Comparison of ENCODE assay signal across 2 cellular contexts in the genomic region with DNA sequence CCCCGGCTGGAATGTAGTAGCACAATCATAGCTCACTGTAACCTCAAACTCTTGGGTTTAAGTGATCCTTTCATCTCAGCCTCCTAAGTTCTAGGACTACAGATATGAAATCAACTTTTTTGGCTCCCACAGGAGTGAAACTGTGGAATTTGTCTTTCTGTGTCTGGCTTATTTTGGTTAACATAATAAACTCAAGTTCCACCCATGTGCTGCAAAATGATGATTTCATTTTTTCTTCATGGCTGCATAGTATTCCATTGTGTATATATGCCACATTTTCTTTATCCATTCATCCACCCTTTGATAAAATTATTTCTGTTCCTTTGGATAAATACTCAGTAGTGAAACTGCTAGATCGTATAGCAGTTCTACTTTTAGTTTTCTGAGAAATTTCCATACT.
TF ChIP-seq lines count a peak whose summit lies in the region.

No MANE protein-coding gene starts in this region.

TF ChIP-seq in A549, 52 proteins besides CTCF, POLR2A, EP300 and RAD21:
- TF ChIP-seq, protein P1, sequence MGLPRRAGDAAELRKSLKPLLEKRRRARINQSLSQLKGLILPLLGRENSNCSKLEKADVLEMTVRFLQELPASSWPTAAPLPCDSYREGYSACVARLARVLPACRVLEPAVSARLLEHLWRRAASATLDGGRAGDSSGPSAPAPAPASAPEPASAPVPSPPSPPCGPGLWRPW (IDR thresholded peaks at IDR 0.05): no peak
- peak; percentile 70; the same call in 1 of the 2 replicates for TF ChIP-seq KDM1A (IDR thresholded peaks at IDR 0.05; ENCODE audit: low read depth)
- TF ChIP-seq TP53 (CRISPR knock-in tag; IDR thresholded peaks at IDR 0.05): no peak

TF ChIP-seq in H1, 55 proteins besides CTCF, POLR2A, EP300 and RAD21:
- no peak for TF ChIP-seq CEBPB (IDR thresholded peaks at IDR 0.05; ENCODE audit: low read depth, low read length)
- peak; percentile 13; the same call in 1 of the 2 replicates for TF ChIP-seq KDM1A (IDR thresholded peaks at IDR 0.05; ENCODE audit: borderline replicate concordance, low read length)
- no peak for TF ChIP-seq JUN (IDR thresholded peaks at IDR 0.05; ENCODE audit: low read depth, low read length)
- no peak for TF ChIP-seq SRF (IDR thresholded peaks at IDR 0.05; ENCODE audit: low read depth, low read length)
- TF ChIP-seq NRF1 (IDR thresholded peaks at IDR 0.05; ENCODE audit: low read depth, low read length): no peak
